Comparison of ENCODE assay signal across 23 cellular contexts in genomic region chr19:47411101-47411500, GRCh38. TPM values are rescaled to one million over a fixed set of nuclear protein-coding genes. Genes with fewer than 3 reads are reported as not detected.
"Had no signal": no experiment of that assay in that cellular context is flagged by ENCODE, and none has a peak within 500 bp of the region (broad histone marks: within the 10 kb centered on the region; RNA-seq: fewer than 3 reads in every experiment).

No MANE protein-coding gene starts in this region.

- ATAC-seq: activated CD4-positive, CD25-positive, alpha-beta regulatory T cell treated with anti-CD3 and anti-CD28 coated beads, Interleukin-2, amount 50 U/mL, for 24 hours; activated CD8-positive, alpha-beta memory T cell treated with anti-CD3 and anti-CD28 coated beads, Interleukin-2, amount 10 ng/mL, durations not matched to agents 7 days and 5 days; Panc1 had no signal

- H3K27me3 Mint-ChIP-seq: brain had no signal

- H3K27ac ChIP-seq: KMS-11 had no signal

- H3K9ac ChIP-seq: KMS-11 had no signal

- H3K4me1 Mint-ChIP-seq: activated CD8-positive, alpha-beta memory T cell treated with anti-CD3 and anti-CD28 coated beads, Interleukin-2, amount 10 ng/mL, durations not matched to agents 7 days and 5 days; activated naive CD4-positive, alpha-beta T cell treated with anti-CD3 and anti-CD28 coated beads, Interleukin-2, amount 50 U/mL, for 24 hours; central memory CD8-positive, alpha-beta T cell had no signal

- H3K9me3 Mint-ChIP-seq: activated naive CD4-positive, alpha-beta T cell treated with anti-CD3 and anti-CD28 coated beads, Interleukin-2, amount 50 U/mL, for 24 hours; activated T-cell treated with anti-CD3 and anti-CD28 coated beads, Interleukin-2, amount 50 U/mL, for 24 hours; activated T-helper 1 cell treated with anti-CD3 and anti-CD28 coated beads, Interleukin-12 subunit alpha, Interleukin-12 subunit beta, Interleukin-2, Interleukin-4 antibody, amounts not matched to agents 30 ng/mL and 10 ng/mL and 1 ng/mL, durations not matched to agents 14 hours and 24 hours and 36 hours; brain; central memory CD8-positive, alpha-beta T cell; T-helper 1 cell treated with Interleukin-12 subunit alpha and Interleukin-12 subunit beta and Interleukin-4 antibody, amounts not matched to agents 30 μg/mL and 1 μg/mL, for 36 hours had no signal

- DNase-seq: activated CD4-positive, alpha-beta T cell treated with anti-CD3 and anti-CD28 coated beads for 4 hours; activated CD8-positive, alpha-beta memory T cell treated with anti-CD3 and anti-CD28 coated beads, Interleukin-2, amount 10 ng/mL, durations not matched to agents 7 days and 5 days; activated effector memory CD4-positive, alpha-beta T cell treated with Interleukin-2 at 50 U/mL for 16 hours; activated naive CD4-positive, alpha-beta T cell; activated T-cell treated with anti-CD3 and anti-CD28 coated beads, Interleukin-2, amount 50 U/mL, for 24 hours; aorta; MM.1S; NCI-H1105; NCI-H1436; NCI-H1694 treated with DMSO at 0.1 percent for 48 hours; NCI-H2029 treated with DMSO at 0.1 percent for 48 hours; NCI-H524; NCI-H82; OCI-M1; SHP77 treated with DMSO at 0.1 percent for 48 hours had no signal

- H3K27ac Mint-ChIP-seq: activated CD8-positive, alpha-beta memory T cell treated with anti-CD3 and anti-CD28 coated beads, Interleukin-2, amount 10 ng/mL, durations not matched to agents 7 days and 5 days; activated naive CD4-positive, alpha-beta T cell treated with anti-CD3 and anti-CD28 coated beads, Interleukin-2, amount 50 U/mL, for 24 hours; activated T-cell treated with anti-CD3 and anti-CD28 coated beads, Interleukin-2, amount 50 U/mL, for 24 hours; activated T-helper 1 cell treated with anti-CD3 and anti-CD28 coated beads, Interleukin-12 subunit alpha, Interleukin-12 subunit beta, Interleukin-2, Interleukin-4 antibody, amounts not matched to agents 30 ng/mL and 10 ng/mL and 1 ng/mL, durations not matched to agents 14 hours and 24 hours and 36 hours; T-helper 1 cell treated with Interleukin-12 subunit alpha and Interleukin-12 subunit beta and Interleukin-4 antibody, amounts not matched to agents 30 μg/mL and 1 μg/mL, for 36 hours had no signal

- H3K4me2 ChIP-seq: KMS-11 had no signal

- H3K36me3 Mint-ChIP-seq: activated CD8-positive, alpha-beta memory T cell treated with anti-CD3 and anti-CD28 coated beads, Interleukin-2, amount 10 ng/mL, durations not matched to agents 7 days and 5 days; activated naive CD4-positive, alpha-beta T cell treated with anti-CD3 and anti-CD28 coated beads, Interleukin-2, amount 50 U/mL, for 24 hours had no signal

- H3K4me3 Mint-ChIP-seq: activated CD8-positive, alpha-beta memory T cell treated with anti-CD3 and anti-CD28 coated beads, Interleukin-2, amount 10 ng/mL, durations not matched to agents 7 days and 5 days; activated naive CD4-positive, alpha-beta T cell treated with anti-CD3 and anti-CD28 coated beads, Interleukin-2, amount 50 U/mL, for 24 hours; activated T-cell treated with anti-CD3 and anti-CD28 coated beads, Interleukin-2, amount 50 U/mL, for 24 hours; activated T-helper 1 cell treated with anti-CD3 and anti-CD28 coated beads, Interleukin-12 subunit alpha, Interleukin-12 subunit beta, Interleukin-2, Interleukin-4 antibody, amounts not matched to agents 30 ng/mL and 10 ng/mL and 1 ng/mL, durations not matched to agents 14 hours and 24 hours and 36 hours; brain; central memory CD8-positive, alpha-beta T cell; T-helper 1 cell treated with Interleukin-12 subunit alpha and Interleukin-12 subunit beta and Interleukin-4 antibody, amounts not matched to agents 30 μg/mL and 1 μg/mL, for 36 hours had no signal

RNA-seq across cellular contexts. Expression of gene MEIS3, which starts 8.2 kb away (rescaled TPM):
- total RNA-seq: activated CD8-positive, alpha-beta memory T cell treated with anti-CD3 and anti-CD28 coated beads, Interleukin-2, amount 10 ng/mL, durations not matched to agents 7 days and 5 days; activated T-helper 1 cell treated with anti-CD3 and anti-CD28 coated beads, Interleukin-12 subunit alpha, Interleukin-12 subunit beta, Interleukin-2, Interleukin-4 antibody, amounts not matched to agents 30 ng/mL and 10 ng/mL and 1 ng/mL, durations not matched to agents 14 hours and 24 hours and 36 hours had no signal
